ENCODE assay signal across 9 cellular contexts in genomic region chr19:800360-801029, GRCh38. TPM values are rescaled to one million over a fixed set of nuclear protein-coding genes. Genes with fewer than 3 reads are reported as not detected.
DNase-seq lines count a peak whose midpoint lies in the region; ATAC-seq and TF ChIP-seq lines count a peak whose summit lies in the region.
"Had no signal": no experiment of that assay in that cellular context is flagged by ENCODE, and none has a peak within 500 bp of the region (broad histone marks: within the 10 kb centered on the region; RNA-seq: fewer than 3 reads in every experiment).

No MANE protein-coding gene starts in this region.

- H3K4me1 ChIP-seq in DOHH2 (ENCODE audit: control insufficient read depth, low read length) (peaks cover 25% of the 10 kb centered on the region), fibroblast of lung (ENCODE audit: control insufficient read depth, extremely low read depth, insufficient read depth, low read length) (peaks cover 29% of the 10 kb centered on the region), psoas muscle (peaks cover 54% of the 10 kb centered on the region)

- DNase-seq in RWPE1 (ENCODE audit: low spot score) (no peak), fibroblast of lung (ENCODE audit: low read depth in 2 of 2) (peak in 1 of 2 donors; percentile 56), psoas muscle (peak in 1 of 2 donors; percentile 25), AML-193 (lab: John Stamatoyannopoulos, UW) (no peak), GM13977 (ENCODE audit: low spot score) (no peak)

- H3K27ac ChIP-seq in DOHH2 (ENCODE audit: low read depth, low read length) (no peak overlapping the region), RWPE1 (peak overlapping the region; percentile 99), fibroblast of lung (ENCODE audit: insufficient read depth, low read length) (peak overlapping the region; percentile 38), psoas muscle (peak overlapping the region; percentile 60)

- H3F3A ChIP-seq in DOHH2 (ENCODE audit: control insufficient read depth, insufficient read depth) = no peaks in the 10 kb centered on the region

- H3K9me3 ChIP-seq in DOHH2 (ENCODE audit: control insufficient read depth, insufficient read depth, low read length) (no peaks in the 10 kb centered on the region), fibroblast of lung (ENCODE audit: control insufficient read depth, insufficient read depth, low read depth, low read length) (no peaks in the 10 kb centered on the region), psoas muscle (no peaks in the 10 kb centered on the region)

- TF ChIP-seq CTCF in DOHH2 (IDR thresholded peaks at IDR 0.05; ENCODE audit: low read depth, low read length, poor library complexity, severe bottlenecking) (no peak), RWPE1 (conservative IDR thresholded peaks at IDR 0.05; ENCODE audit: low read depth) (no peak), fibroblast of lung (conservative IDR thresholded peaks at IDR 0.05 in 1 of 2, IDR thresholded peaks at IDR 0.05 in 1 of 2; ENCODE audit: low read depth in 1 of 2, low read length in 2 of 2) (no peak), psoas muscle (IDR thresholded peaks at IDR 0.05) (no peak), GM13977 (IDR thresholded peaks at IDR 0.05; ENCODE audit: extremely low read depth, insufficient read depth, missing control alignments) (no peak)

- POLR2A ChIA-PET in RWPE1 (lab: Yijun Ruan, JAX; ENCODE audit: low non-redundant PET) = interaction anchor here (0.5 kb wide), 1 partner anchor 121 kb away, joined by 3 read pairs; no protein-coding TSS in a partner anchor

- in situ Hi-C loops in GM13977 (cut with MboI; ENCODE audit: low pct_unique_long_range_greater_than_20kb, low sequenced_read_pairs, unreplicated experiment) = no loop called here

- 22 to 34% (median 23%) methylated on average over 17 of the region's 17 CpGs for WGBS in psoas muscle, 3 donors

- no peak overlapping the region for H2AFZ ChIP-seq in fibroblast of lung (ENCODE audit: low read length)

- CTCF ChIA-PET in RWPE1 (lab: Yijun Ruan, JAX) = interaction anchor here (0.7 to 1.0 kb wide), 2 partner anchors 9 to 30 kb away, joined by 3 to 5 read pairs; no protein-coding TSS in a partner anchor

- intact Hi-C loops in psoas muscle (cut with DNase I) = loop anchor here in 1 of 2 donors (5.0 kb wide), 1 partner anchor 228 kb away; the partner anchor contains the start of gene BSG

- H3K4me2 ChIP-seq in DOHH2 (ENCODE audit: low read length) (peak overlapping the region; percentile 86; the same call in 1 of the 2 replicates), fibroblast of lung (ENCODE audit: extremely low read depth, insufficient read depth, low read length) (peak overlapping the region; percentile 90)

- peaks cover 89% of the 10 kb centered on the region for H3K79me2 ChIP-seq in DOHH2 (ENCODE audit: control insufficient read depth, low read length)
- H3K79me2 ChIP-seq in fibroblast of lung (ENCODE audit: control insufficient read depth, insufficient read depth, low read length) = peaks cover 77% of the 10 kb centered on the region

- H3K4me3 ChIP-seq in DOHH2 (ENCODE audit: low read length) = no peak overlapping the region
- H3K4me3 ChIP-seq in fibroblast of lung (replicated peaks in 1 of 4; ENCODE audit: control extremely low read depth in 1 of 4, insufficient read depth in 1 of 4, low read depth in 3 of 4, low read length in 4 of 4) = peak overlapping the region; percentile 0 to 87 (median 26)
- H3K4me3 ChIP-seq in psoas muscle = peak overlapping the region; percentile 81

- no peak overlapping the region for H3K9ac ChIP-seq in fibroblast of lung (ENCODE audit: insufficient read depth, low read length)

- no peaks in the 10 kb centered on the region for H3K27me3 ChIP-seq in DOHH2 (ENCODE audit: control insufficient read depth, low read length)
- H3K27me3 ChIP-seq in fibroblast of lung (ENCODE audit: control insufficient read depth, insufficient read depth, low read length) = no peaks in the 10 kb centered on the region
- H3K27me3 ChIP-seq in psoas muscle (ENCODE audit: insufficient read depth in 3 of 3, low read length in 2 of 3) = no peaks in the 10 kb centered on the region

- H3K36me3 ChIP-seq in DOHH2 (ENCODE audit: control insufficient read depth, low read length) = peaks cover 76% of the 10 kb centered on the region
- peaks cover 39% of the 10 kb centered on the region for H3K36me3 ChIP-seq in fibroblast of lung (ENCODE audit: control insufficient read depth, insufficient read depth, low read length)
- H3K36me3 ChIP-seq in psoas muscle (ENCODE audit: insufficient read depth in 1 of 2, low read depth in 1 of 2) = peaks cover 11 to 40% of the 10 kb centered on the region in 2 donors

- H3K9me2 ChIP-seq in DOHH2 (replicated peaks; ENCODE audit: control insufficient read depth, low read length) = no peaks in the 10 kb centered on the region

- H4K20me1 ChIP-seq in DOHH2 (ENCODE audit: control insufficient read depth, insufficient read depth, low read depth, low read length) = peaks cover 59% of the 10 kb centered on the region
- peaks cover 11% of the 10 kb centered on the region for H4K20me1 ChIP-seq in fibroblast of lung (ENCODE audit: control insufficient read depth, extremely low read depth, insufficient read depth, low read length)

- no peak for ATAC-seq in psoas muscle
- no peak for ATAC-seq in GM18511 (IDR thresholded peaks at IDR 0.05; ENCODE audit: unreplicated experiment)
- no peak for ATAC-seq in GM21390 (IDR thresholded peaks at IDR 0.05; ENCODE audit: unreplicated experiment)

RNA-seq across cellular contexts. Expression of gene PTBP1, which starts 3.2 kb away (rescaled TPM):
- total RNA-seq in fibroblast of lung = 67.5 and 83.1 TPM in 2 replicates
- 74.6 and 142 TPM in 2 replicates for polyA plus RNA-seq in fibroblast of lung
- polyA plus RNA-seq in fibroblast of lung (2012) = 189 and 269 TPM in 2 replicates
- polyA minus RNA-seq in fibroblast of lung (ENCODE audit: low replicate concordance) = 309 and 432 TPM in 2 replicates
- total RNA-seq in psoas muscle = 10 to 100 TPM; 36.5 to 69.4 (median 60.8) TPM
- 10 to 100 TPM; 24.2 to 36.3 (median 25.1) TPM for polyA plus RNA-seq in psoas muscle

RNA-seq across cellular contexts. Expression of gene PLPPR3, which starts 21.3 kb away (rescaled TPM):
- 1.5 and 2.5 TPM in 2 replicates for total RNA-seq in fibroblast of lung
- 0.19 and 0.30 TPM in 2 replicates for polyA plus RNA-seq in fibroblast of lung
- polyA plus RNA-seq in fibroblast of lung (2012) = 0.57 and 0.70 TPM in 2 replicates
- polyA minus RNA-seq in fibroblast of lung (ENCODE audit: low replicate concordance) = 0.15 and 3.3 TPM in 2 replicates
- total RNA-seq in psoas muscle = not detected
- not detected for polyA plus RNA-seq in psoas muscle

RNA-seq across cellular contexts. Expression of gene AZU1, which starts 27.1 kb away (rescaled TPM):
- total RNA-seq in fibroblast of lung (0.17 TPM in 1 of 2 replicates, not detected in the other), psoas muscle (under 1 TPM in 1 of 4 donors, not detected in 3; 0.69 TPM)
- polyA plus RNA-seq in fibroblast of lung (not detected in 2 replicates), psoas muscle (not detected)
- not detected in 2 replicates for polyA plus RNA-seq in fibroblast of lung (2012)
- polyA minus RNA-seq in fibroblast of lung (ENCODE audit: low replicate concordance) = not detected in 2 replicates
- total RNA-seq: dermis microvascular lymphatic vessel endothelial cell had no signal

RNA-seq across cellular contexts. Expression of gene PRTN3, which starts 40.3 kb away (rescaled TPM):
- total RNA-seq in fibroblast of lung = not detected in 2 replicates
- not detected in 2 replicates for polyA plus RNA-seq in fibroblast of lung
- not detected in 2 replicates for polyA plus RNA-seq in fibroblast of lung (2012)
- not detected in 2 replicates for polyA minus RNA-seq in fibroblast of lung (ENCODE audit: low replicate concordance)
- total RNA-seq in psoas muscle = under 1 TPM in 2 of 4 donors, not detected in 2; 0.22 to 0.34 TPM
- under 1 TPM in 2 of 3 donors, not detected in 1; 0.04 to 0.05 TPM for polyA plus RNA-seq in psoas muscle
- total RNA-seq: dermis microvascular lymphatic vessel endothelial cell had no signal

RNA-seq across cellular contexts. Expression of gene MISP, which starts 49.6 kb away (rescaled TPM):
- under 0.01 TPM in 1 of 2 replicates, not detected in the other for total RNA-seq in fibroblast of lung
- not detected in 2 replicates for polyA plus RNA-seq in fibroblast of lung
- polyA plus RNA-seq in fibroblast of lung (2012) = 0.05 TPM in 1 of 2 replicates, not detected in the other
- not detected in 2 replicates for polyA minus RNA-seq in fibroblast of lung (ENCODE audit: low replicate concordance)
- under 1 TPM in 1 of 4 donors, not detected in 3; 0.08 TPM for total RNA-seq in psoas muscle
- polyA plus RNA-seq in psoas muscle = under 1 TPM in 2 of 3 donors, not detected in 1; 0.09 to 0.13 TPM
- total RNA-seq: dermis microvascular lymphatic vessel endothelial cell had no signal
